10 cellular contexts compared by ENCODE assay signal in genomic region chr22:27810566-27810965, GRCh38. TPM values are rescaled to one million over a fixed set of nuclear protein-coding genes. Genes with fewer than 3 reads are reported as not detected.
DNase-seq lines count a peak whose midpoint lies in the region; ATAC-seq and TF ChIP-seq lines count a peak whose summit lies in the region.
"Had no signal": no experiment of that assay in that cellular context is flagged by ENCODE, and none has a peak within 500 bp of the region (broad histone marks: within the 10 kb centered on the region; RNA-seq: fewer than 3 reads in every experiment).

No MANE protein-coding gene starts in this region.

- in situ Hi-C loops in gastrocnemius medialis (cut with MboI; ENCODE audit: low sequenced_read_pairs in 4 of 4), result loop anchor here in 2 of 4 donors (10.0 to 25.0 kb wide), 2 partner anchors 396 to 1048 kb away; no protein-coding TSS in a partner anchor

- no peaks in the 10 kb centered on the region for H3K36me3 ChIP-seq in SK-N-MC (ENCODE audit: insufficient read depth, low read length)
- no peaks in the 10 kb centered on the region for H3K36me3 ChIP-seq in gastrocnemius medialis
- no peaks in the 10 kb centered on the region for H3K36me3 ChIP-seq in naive thymus-derived CD4-positive, alpha-beta T cell (ENCODE audit: control insufficient read depth in 2 of 3, insufficient read depth in 3 of 3, low read length in 3 of 3)

- H3K4me1 Mint-ChIP-seq in naive thymus-derived CD4-positive, alpha-beta T cell, result peaks cover 0 to 3% (median under 1%) of the 10 kb centered on the region in 7 donors

- no peak for TF ChIP-seq CTCF in gastrocnemius medialis (IDR thresholded peaks at IDR 0.05 in 4 of 5, conservative IDR thresholded peaks at IDR 0.05 in 1 of 5)

- CTCF ChIA-PET in naive thymus-derived CD4-positive, alpha-beta T cell (lab: Charles Lee), result no interaction called here

- intact Hi-C loops in gastrocnemius medialis (cut with DNase I; ENCODE audit: low total_unique reads), result no loop called here
- intact Hi-C loops in naive thymus-derived CD4-positive, alpha-beta T cell (cut with micrococcal nuclease), result no loop called here

- H3K4me3 Mint-ChIP-seq in naive thymus-derived CD4-positive, alpha-beta T cell, result no peak overlapping the region

- no peaks in the 10 kb centered on the region for H3K36me3 Mint-ChIP-seq in naive thymus-derived CD4-positive, alpha-beta T cell

- H3K9me3 ChIP-seq in SK-N-MC (ENCODE audit: low read depth, low read length), result no peaks in the 10 kb centered on the region
- no peaks in the 10 kb centered on the region for H3K9me3 ChIP-seq in gastrocnemius medialis
- H3K9me3 ChIP-seq in naive thymus-derived CD4-positive, alpha-beta T cell (ENCODE audit: control insufficient read depth in 2 of 3, low read length in 3 of 3), result no peaks in the 10 kb centered on the region

- ATAC-seq in gastrocnemius medialis (peak; percentile 48 to 69), GM18517 (IDR thresholded peaks at IDR 0.05; ENCODE audit: unreplicated experiment) (no peak)
- no peak for ATAC-seq in naive thymus-derived CD4-positive, alpha-beta T cell

- no peak overlapping the region for H3K9ac ChIP-seq in SK-N-MC (ENCODE audit: insufficient read length)

- no peaks in the 10 kb centered on the region for H3K9me3 Mint-ChIP-seq in naive thymus-derived CD4-positive, alpha-beta T cell

- H3K27me3 Mint-ChIP-seq in naive thymus-derived CD4-positive, alpha-beta T cell, result peaks cover 2 to 32% (median 13%) of the 10 kb centered on the region in 5 donors

- H3K4me1 ChIP-seq in gastrocnemius medialis, result peaks cover 8 to 16% of the 10 kb centered on the region in 2 donors
- no peaks in the 10 kb centered on the region for H3K4me1 ChIP-seq in naive thymus-derived CD4-positive, alpha-beta T cell (ENCODE audit: control insufficient read depth in 2 of 2, insufficient read depth in 2 of 2, low read length in 2 of 2)

- POLR2A ChIA-PET in naive thymus-derived CD4-positive, alpha-beta T cell (lab: Charles Lee), result interaction anchor here (0.6 kb wide), 1 partner anchor 634 kb away, joined by 3 read pairs; no protein-coding TSS in a partner anchor

- no peaks in the 10 kb centered on the region for H3K27me3 ChIP-seq in gastrocnemius medialis
- H3K27me3 ChIP-seq in naive thymus-derived CD4-positive, alpha-beta T cell (ENCODE audit: control insufficient read depth in 2 of 2, insufficient read depth in 2 of 2, low read length in 2 of 2), result no peaks in the 10 kb centered on the region

- H3K4me3 ChIP-seq in SK-N-MC (peak overlapping the region; percentile 23; the same call in 1 of the 2 replicates), gastrocnemius medialis (peak overlapping the region in 1 of 4 donors; percentile 8)
- no peak overlapping the region for H3K4me3 ChIP-seq in naive thymus-derived CD4-positive, alpha-beta T cell (ENCODE audit: low read length)

- no peak overlapping the region for H3K27ac Mint-ChIP-seq in naive thymus-derived CD4-positive, alpha-beta T cell

- H3K27ac ChIP-seq in SK-N-MC (no peak overlapping the region), gastrocnemius medialis (peak overlapping the region; percentile 18 to 62 (median 45))
- no peak overlapping the region for H3K27ac ChIP-seq in naive thymus-derived CD4-positive, alpha-beta T cell (ENCODE audit: low read depth, low read length)

- TF ChIP-seq POLR2A in gastrocnemius medialis (IDR thresholded peaks at IDR 0.05), result peak in 1 of 2 donors; percentile 1

- DNase-seq in H4 (ENCODE audit: low spot score) (peak; percentile 13), SK-N-MC (ENCODE audit: low read depth, low spot score) (no peak), hepatic stellate cell (ENCODE audit: low spot score) (peak; percentile 38), gastrocnemius medialis (peak; percentile 41 to 81), globus pallidus (ENCODE audit: low spot score) (no peak)
- DNase-seq in naive thymus-derived CD4-positive, alpha-beta T cell, result no peak
- DNase-seq in stimulated activated CD8-positive, alpha-beta memory T cell treated with anti-CD3 and anti-CD28 coated beads, Interleukin-4, amount 100 ng/mL, for 48 hours, result no peak
- DNase-seq: activated CD4-positive, CD25-positive, alpha-beta regulatory T cell; NK-92 treated with Interleukin-12 subunit alpha and Interleukin-12 subunit beta, amount 100 ng/mL, for 24 hours had no signal

RNA-seq across cellular contexts. Expression of gene MN1, which starts 9.0 kb away (rescaled TPM):
- 0.68 and 0.79 TPM in 2 replicates for total RNA-seq in H4 (2014; rRNA removed; shearing (Covaris generic))
- 10 to 100 TPM in 3 of 4 donors, 1 to 10 TPM in 1; 8.8 to 40.0 (median 36.6) TPM for total RNA-seq in gastrocnemius medialis
- 1 to 10 TPM in 2 of 5 experiments, under 1 TPM in 3; 0.16 to 3.8 (median 0.38) TPM for total RNA-seq in naive thymus-derived CD4-positive, alpha-beta T cell
- not detected for polyA plus RNA-seq in naive thymus-derived CD4-positive, alpha-beta T cell

Comparison
In these comparisons a context has a peak if more than half of its experiments do, and no peak if none do; other contexts are left out.
1. DNase-seq: peak in H4 (single experiment), hepatic stellate cell (single experiment) and gastrocnemius medialis (2 of 2); none in SK-N-MC (single experiment), naive thymus-derived CD4-positive, alpha-beta T cell (0 of 9), globus pallidus (single experiment) and stimulated activated CD8-positive, alpha-beta memory T cell treated with anti-CD3 and anti-CD28 coated beads, Interleukin-4, amount 100 ng/mL, for 48 hours (single experiment).
2. H3K27ac ChIP-seq: peak in gastrocnemius medialis (4 of 4); none in SK-N-MC (single experiment) and naive thymus-derived CD4-positive, alpha-beta T cell (single experiment).
3. ATAC-seq: peak in gastrocnemius medialis (2 of 2); none in naive thymus-derived CD4-positive, alpha-beta T cell (single experiment) and GM18517 (single experiment).